In genomic region chrX:71536285-71536684, GRCh38 we compare ENCODE assay signal across 9 cellular contexts. TPM values are rescaled to one million over a fixed set of nuclear protein-coding genes. Genes with fewer than 3 reads are reported as not detected.
A peak's percentile ranks its signal among the peaks of the same experiment; 100 is the strongest.
DNase-seq lines count a peak whose midpoint lies in the region; ATAC-seq, FAIRE-seq and TF ChIP-seq lines count a peak whose summit lies in the region.
"Had no signal": no experiment of that assay in that cellular context is flagged by ENCODE, and none has a peak within 500 bp of the region (broad histone marks: within the 10 kb centered on the region; RNA-seq: fewer than 3 reads in every experiment).

No MANE protein-coding gene starts in this region.

- peak overlapping the region; percentile 82 for H3K27ac Mint-ChIP-seq in activated T-helper 1 cell treated with anti-CD3 and anti-CD28 coated beads, Interleukin-12 subunit alpha, Interleukin-12 subunit beta, Interleukin-2, Interleukin-4 antibody, amounts not matched to agents 30 ng/mL and 10 ng/mL and 1 ng/mL, durations not matched to agents 14 hours and 24 hours and 36 hours

- no peak for FAIRE-seq in kidney (lab: Jason Lieb, UNC)

- H3K4me1 Mint-ChIP-seq in activated T-helper 1 cell treated with anti-CD3 and anti-CD28 coated beads, Interleukin-12 subunit alpha, Interleukin-12 subunit beta, Interleukin-2, Interleukin-4 antibody, amounts not matched to agents 30 ng/mL and 10 ng/mL and 1 ng/mL, durations not matched to agents 14 hours and 24 hours and 36 hours (ENCODE audit: low read depth) = peaks cover 40% of the 10 kb centered on the region

- WGBS in thyroid gland, 2 donors = 20 to 27% methylated on average over 4 to 5 of the region's 5 CpGs

- H3K4me1 ChIP-seq in kidney (ENCODE audit: control insufficient read depth in 1 of 2, insufficient read depth in 1 of 2, low read depth in 1 of 2, low read length in 2 of 2) (peaks cover 9 to 12% of the 10 kb centered on the region in 2 donors), thyroid gland (peaks cover 0 to 7% of the 10 kb centered on the region in 2 donors)

- DNase-seq in activated naive CD4-positive, alpha-beta T cell treated with Interleukin-2 at 50 U/mL for 16 hours = peak; percentile 50
- DNase-seq in activated naive CD4-positive, alpha-beta T cell (lab: John Stamatoyannopoulos, UW) = no peak
- no peak for DNase-seq in activated T-helper 1 cell treated with anti-CD3 and anti-CD28 coated beads, Interleukin-12 subunit alpha, Interleukin-12 subunit beta, Interleukin-2, Interleukin-4 antibody, amounts not matched to agents 30 ng/mL and 10 ng/mL and 1 ng/mL, durations not matched to agents 14 hours and 24 hours and 36 hours (ENCODE audit: low spot score)
- DNase-seq in kidney (no peak), thyroid gland (peak; percentile 8 to 13), iPS-NIHi7 (ENCODE audit: extremely low spot score) (no peak), putamen (ENCODE audit: low spot score) (no peak)
- DNase-seq: amniotic stem cell had no signal

- no peaks in the 10 kb centered on the region for H3K27me3 Mint-ChIP-seq in activated T-helper 1 cell treated with anti-CD3 and anti-CD28 coated beads, Interleukin-12 subunit alpha, Interleukin-12 subunit beta, Interleukin-2, Interleukin-4 antibody, amounts not matched to agents 30 ng/mL and 10 ng/mL and 1 ng/mL, durations not matched to agents 14 hours and 24 hours and 36 hours (ENCODE audit: insufficient read depth)

- H3K9me3 Mint-ChIP-seq in activated T-helper 1 cell treated with anti-CD3 and anti-CD28 coated beads, Interleukin-12 subunit alpha, Interleukin-12 subunit beta, Interleukin-2, Interleukin-4 antibody, amounts not matched to agents 30 ng/mL and 10 ng/mL and 1 ng/mL, durations not matched to agents 14 hours and 24 hours and 36 hours = no peaks in the 10 kb centered on the region

- H3K27me3 ChIP-seq in thyroid gland = no peaks in the 10 kb centered on the region

- H3K4me3 ChIP-seq in kidney (ENCODE audit: low read length in 2 of 2) (peak overlapping the region; percentile 44 to 50), thyroid gland (replicated peaks in 1 of 3) (no peak overlapping the region)

- H3K36me3 ChIP-seq in kidney (ENCODE audit: control insufficient read depth in 1 of 2, insufficient read depth in 2 of 2, low read length in 2 of 2) (peaks cover 0 to 5% of the 10 kb centered on the region in 2 donors), thyroid gland (no peaks in the 10 kb centered on the region)

- peak overlapping the region in 1 of 2 donors; percentile 34 for H3K9ac ChIP-seq in kidney (ENCODE audit: low read length in 2 of 2)

- intact Hi-C loops in activated T-helper 1 cell treated with anti-CD3 and anti-CD28 coated beads, Interleukin-12 subunit alpha, Interleukin-12 subunit beta, Interleukin-2, Interleukin-4 antibody, amounts not matched to agents 30 ng/mL and 10 ng/mL and 1 ng/mL, durations not matched to agents 14 hours and 24 hours and 36 hours (cut with micrococcal nuclease) = loop anchor here (1.0 kb wide), 1 partner anchor 82 kb away; the partner anchor contains the start of gene CXCR3
- intact Hi-C loops in kidney (cut with DNase I) (no loop called here), thyroid gland (cut with DNase I) (no loop called here)

- H3K36me3 Mint-ChIP-seq in activated T-helper 1 cell treated with anti-CD3 and anti-CD28 coated beads, Interleukin-12 subunit alpha, Interleukin-12 subunit beta, Interleukin-2, Interleukin-4 antibody, amounts not matched to agents 30 ng/mL and 10 ng/mL and 1 ng/mL, durations not matched to agents 14 hours and 24 hours and 36 hours (ENCODE audit: low read depth) = peaks cover 48% of the 10 kb centered on the region

- no peak overlapping the region for H3K27ac ChIP-seq in kidney (ENCODE audit: low read depth in 2 of 2, low read length in 2 of 2)
- H3K27ac ChIP-seq in thyroid gland = no peak overlapping the region

- no peak for ATAC-seq in GM18519 (IDR thresholded peaks at IDR 0.05; ENCODE audit: low FRiP score, unreplicated experiment)

- TF ChIP-seq POLR2A in thyroid gland (IDR thresholded peaks at IDR 0.05) = no peak

- H3K9me3 ChIP-seq in kidney (ENCODE audit: control insufficient read depth in 1 of 2, low read length in 2 of 2) = no peaks in the 10 kb centered on the region
- H3K9me3 ChIP-seq in thyroid gland = no peaks in the 10 kb centered on the region

- no peak for TF ChIP-seq CTCF in kidney (IDR thresholded peaks at IDR 0.05; ENCODE audit: borderline replicate concordance, extremely low read depth, insufficient read depth)
- no peak for TF ChIP-seq CTCF in thyroid gland (IDR thresholded peaks at IDR 0.05)

- peak overlapping the region; percentile 95 for H3K4me3 Mint-ChIP-seq in activated T-helper 1 cell treated with anti-CD3 and anti-CD28 coated beads, Interleukin-12 subunit alpha, Interleukin-12 subunit beta, Interleukin-2, Interleukin-4 antibody, amounts not matched to agents 30 ng/mL and 10 ng/mL and 1 ng/mL, durations not matched to agents 14 hours and 24 hours and 36 hours

RNA-seq across cellular contexts. Expression of gene OGT, which starts 3.4 kb away (rescaled TPM):
- 295 and 305 TPM in 2 replicates for total RNA-seq in activated T-helper 1 cell treated with anti-CD3 and anti-CD28 coated beads, Interleukin-12 subunit alpha, Interleukin-12 subunit beta, Interleukin-2, Interleukin-4 antibody, amounts not matched to agents 30 ng/mL and 10 ng/mL and 1 ng/mL, durations not matched to agents 14 hours and 24 hours and 36 hours
- total RNA-seq in kidney (147 TPM), thyroid gland (100 to 1,000 TPM; 162 to 218 (median 214) TPM)
- 32.2 TPM for polyA plus RNA-seq in kidney (ENCODE audit: insufficient read depth, low read depth, low replicate concordance)

RNA-seq across cellular contexts. Expression of gene GCNA, which starts 42.0 kb away (rescaled TPM):
- total RNA-seq in activated T-helper 1 cell treated with anti-CD3 and anti-CD28 coated beads, Interleukin-12 subunit alpha, Interleukin-12 subunit beta, Interleukin-2, Interleukin-4 antibody, amounts not matched to agents 30 ng/mL and 10 ng/mL and 1 ng/mL, durations not matched to agents 14 hours and 24 hours and 36 hours = 4.3 and 4.8 TPM in 2 replicates
- total RNA-seq in kidney (2.7 TPM), thyroid gland (1 to 10 TPM; 1.8 to 3.6 (median 2.5) TPM)
- 1.6 TPM for polyA plus RNA-seq in kidney (ENCODE audit: insufficient read depth, low read depth, low replicate concordance)

Comparison
In these comparisons a context has a peak if more than half of its experiments do, and no peak if none do; other contexts are left out.
1. DNase-seq: peak in activated naive CD4-positive, alpha-beta T cell treated with Interleukin-2 at 50 U/mL for 16 hours (single experiment) and thyroid gland (2 of 2); none in activated naive CD4-positive, alpha-beta T cell (0 of 4), activated T-helper 1 cell treated with anti-CD3 and anti-CD28 coated beads, Interleukin-12 subunit alpha, Interleukin-12 subunit beta, Interleukin-2, Interleukin-4 antibody, amounts not matched to agents 30 ng/mL and 10 ng/mL and 1 ng/mL, durations not matched to agents 14 hours and 24 hours and 36 hours (single experiment), kidney (single experiment), iPS-NIHi7 (single experiment) and putamen (single experiment).
2. H3K4me3 ChIP-seq: peak in kidney (2 of 2); none in thyroid gland (0 of 3).